Comparison of ENCODE assay signal across 9 cellular contexts in genomic region chr22:50260434-50260800, GRCh38. TPM values are rescaled to one million over a fixed set of nuclear protein-coding genes. Genes with fewer than 3 reads are reported as not detected.
DNase-seq lines count a peak whose midpoint lies in the region; ATAC-seq and TF ChIP-seq lines count a peak whose summit lies in the region.
"Had no signal": no experiment of that assay in that cellular context is flagged by ENCODE, and none has a peak within 500 bp of the region (broad histone marks: within the 10 kb centered on the region; RNA-seq: fewer than 3 reads in every experiment).

No MANE protein-coding gene starts in this region.

- no peaks in the 10 kb centered on the region for H3K9me3 Mint-ChIP-seq in activated naive CD4-positive, alpha-beta T cell treated with anti-CD3 and anti-CD28 coated beads for 36 hours
- H3K9me3 Mint-ChIP-seq in activated CD8-positive, alpha-beta T cell treated with anti-CD3 and anti-CD28 coated beads for 36 hours, result no peaks in the 10 kb centered on the region
- H3K9me3 Mint-ChIP-seq: dendritic cell treated with granulocyte-macrophage colony-stimulating factor and Interleukin-4, amounts not matched to agents 40 ng/mL and 50 ng/mL, for 4 days had no signal

- POLR2A ChIA-PET in activated CD8-positive, alpha-beta T cell treated with anti-CD3 and anti-CD28 coated beads for 36 hours (lab: Charles Lee), result interaction anchor here (0.6 kb wide), 1 partner anchor 8 kb away, joined by 3 read pairs; no protein-coding TSS in a partner anchor

- TF ChIP-seq EP300 in tibial nerve (IDR thresholded peaks at IDR 0.05), result no peak

- H3K4me1 ChIP-seq in tibial nerve, result peaks cover 0 to 28% (median 4%) of the 10 kb centered on the region in 4 donors

- no peak for TF ChIP-seq POLR2A in tibial nerve (IDR thresholded peaks at IDR 0.05)

- H3K4me1 Mint-ChIP-seq in activated naive CD4-positive, alpha-beta T cell treated with anti-CD3 and anti-CD28 coated beads for 36 hours (ENCODE audit: low read depth), result peaks cover 6% of the 10 kb centered on the region
- H3K4me1 Mint-ChIP-seq in activated CD8-positive, alpha-beta T cell treated with anti-CD3 and anti-CD28 coated beads for 36 hours (ENCODE audit: low read depth), result peaks cover 6% of the 10 kb centered on the region

- peak overlapping the region; percentile 55 for H3K4me3 ChIP-seq in iPS-18c (ENCODE audit: insufficient read depth, low read depth, low read length)
- peak overlapping the region in 3 of 4 donors; percentile 24 to 52 (median 39) for H3K4me3 ChIP-seq in tibial nerve

- CTCF ChIA-PET in activated naive CD4-positive, alpha-beta T cell treated with anti-CD3 and anti-CD28 coated beads for 36 hours (lab: Charles Lee), result interaction anchor here (1.1 to 1.9 kb wide), 2 partner anchors 8 to 9 kb away, joined by 4 to 9 read pairs; partner anchors contain the start of gene HDAC10
- CTCF ChIA-PET in activated CD8-positive, alpha-beta T cell treated with anti-CD3 and anti-CD28 coated beads for 36 hours (lab: Charles Lee), result interaction anchor here (1.1 to 1.5 kb wide), 3 partner anchors 9 to 238 kb away, joined by 4 to 7 read pairs (median 5); partner anchors contain the start of gene HDAC10

- intact Hi-C loops in activated naive CD4-positive, alpha-beta T cell treated with anti-CD3 and anti-CD28 coated beads for 36 hours (cut with micrococcal nuclease), result no loop called here
- intact Hi-C loops in activated CD8-positive, alpha-beta T cell treated with anti-CD3 and anti-CD28 coated beads for 36 hours (cut with micrococcal nuclease), result no loop called here

- H3K27ac ChIP-seq in tibial nerve, result no peak overlapping the region

- ATAC-seq in activated CD8-positive, alpha-beta T cell treated with anti-CD3 and anti-CD28 coated beads for 36 hours, result no peak
- no peak for ATAC-seq in HG03565 (IDR thresholded peaks at IDR 0.05; ENCODE audit: unreplicated experiment)

- DNase-seq in activated naive CD4-positive, alpha-beta T cell treated with anti-CD3 and anti-CD28 coated beads for 36 hours, result no peak
- no peak for DNase-seq in activated naive CD4-positive, alpha-beta T cell treated with Interleukin-2 at 50 U/mL for 16 hours
- DNase-seq in activated CD8-positive, alpha-beta T cell treated with anti-CD3 and anti-CD28 coated beads for 36 hours, result no peak
- DNase-seq in tibial nerve (ENCODE audit: low spot score in 2 of 2) (no peak), KG1 (lab: John Stamatoyannopoulos, UW) (no peak)
- no peak for DNase-seq in stimulated activated CD4-positive, alpha-beta T cell treated with anti-CD3 and anti-CD28 coated beads, Interleukin-2, amount 100 ng/mL, for 48 hours

- no peaks in the 10 kb centered on the region for H3K36me3 ChIP-seq in tibial nerve

- peaks cover 0 to 61% of the 10 kb centered on the region in 2 donors for H3K27me3 ChIP-seq in tibial nerve

- no peak overlapping the region for H3K27ac Mint-ChIP-seq in activated naive CD4-positive, alpha-beta T cell treated with anti-CD3 and anti-CD28 coated beads for 36 hours
- H3K27ac Mint-ChIP-seq in activated CD8-positive, alpha-beta T cell treated with anti-CD3 and anti-CD28 coated beads for 36 hours, result no peak overlapping the region
- H3K27ac Mint-ChIP-seq: dendritic cell treated with granulocyte-macrophage colony-stimulating factor and Interleukin-4, amounts not matched to agents 40 ng/mL and 50 ng/mL, for 4 days had no signal

- H3K9me3 ChIP-seq in iPS-18c (ENCODE audit: control insufficient read depth, insufficient read depth, low read length), result no peaks in the 10 kb centered on the region
- no peaks in the 10 kb centered on the region for H3K9me3 ChIP-seq in tibial nerve

- no peak for TF ChIP-seq CTCF in activated CD8-positive, alpha-beta T cell treated with anti-CD3 and anti-CD28 coated beads for 36 hours (IDR thresholded peaks at IDR 0.05)
- no peak for TF ChIP-seq CTCF in tibial nerve (IDR thresholded peaks at IDR 0.05)

- peak overlapping the region; percentile 50 for H3K4me3 Mint-ChIP-seq in activated naive CD4-positive, alpha-beta T cell treated with anti-CD3 and anti-CD28 coated beads for 36 hours
- peak overlapping the region; percentile 52 for H3K4me3 Mint-ChIP-seq in activated CD8-positive, alpha-beta T cell treated with anti-CD3 and anti-CD28 coated beads for 36 hours

- no peaks in the 10 kb centered on the region for H3K36me3 Mint-ChIP-seq in activated naive CD4-positive, alpha-beta T cell treated with anti-CD3 and anti-CD28 coated beads for 36 hours (ENCODE audit: low read depth)
- H3K36me3 Mint-ChIP-seq in activated CD8-positive, alpha-beta T cell treated with anti-CD3 and anti-CD28 coated beads for 36 hours (ENCODE audit: low read depth), result no peaks in the 10 kb centered on the region

- WGBS in tibial nerve, 2 donors, result 32% methylated on average over 5 to 11 of the region's 11 CpGs

- H3K27me3 Mint-ChIP-seq in activated naive CD4-positive, alpha-beta T cell treated with anti-CD3 and anti-CD28 coated beads for 36 hours (ENCODE audit: low read depth), result peaks cover 26% of the 10 kb centered on the region
- peaks cover 20% of the 10 kb centered on the region for H3K27me3 Mint-ChIP-seq in activated CD8-positive, alpha-beta T cell treated with anti-CD3 and anti-CD28 coated beads for 36 hours

RNA-seq across cellular contexts. Expression of gene MAPK12, which starts 1.1 kb away (rescaled TPM):
- 10 to 100 TPM; 12.3 to 12.4 TPM for total RNA-seq in activated naive CD4-positive, alpha-beta T cell treated with anti-CD3 and anti-CD28 coated beads for 36 hours
- total RNA-seq in activated CD8-positive, alpha-beta T cell treated with anti-CD3 and anti-CD28 coated beads for 36 hours, result 1 to 10 TPM; 7.9 to 9.2 TPM
- total RNA-seq in tibial nerve, result 10 to 100 TPM; 12.3 to 32.0 (median 24.1) TPM

RNA-seq across cellular contexts. Expression of gene HDAC10, which starts 9.4 kb away (rescaled TPM):
- 10 to 100 TPM; 35.4 to 38.0 TPM for total RNA-seq in activated naive CD4-positive, alpha-beta T cell treated with anti-CD3 and anti-CD28 coated beads for 36 hours
- 10 to 100 TPM; 43.0 to 44.3 TPM for total RNA-seq in activated CD8-positive, alpha-beta T cell treated with anti-CD3 and anti-CD28 coated beads for 36 hours
- 100 to 1,000 TPM in 1 of 4 donors, 10 to 100 TPM in 3; 41.2 to 105 (median 55.4) TPM for total RNA-seq in tibial nerve

RNA-seq across cellular contexts. Expression of gene MAPK11, which starts 9.8 kb away (rescaled TPM):
- total RNA-seq in activated naive CD4-positive, alpha-beta T cell treated with anti-CD3 and anti-CD28 coated beads for 36 hours, result 10 to 100 TPM; 17.5 to 17.9 TPM
- total RNA-seq in activated CD8-positive, alpha-beta T cell treated with anti-CD3 and anti-CD28 coated beads for 36 hours, result 1 to 10 TPM; 5.9 to 6.2 TPM
- 10 to 100 TPM in 3 of 4 donors, 1 to 10 TPM in 1; 8.7 to 33.3 (median 19.6) TPM for total RNA-seq in tibial nerve

RNA-seq across cellular contexts. Expression of gene TUBGCP6, which starts 15.6 kb away (rescaled TPM):
- total RNA-seq in activated naive CD4-positive, alpha-beta T cell treated with anti-CD3 and anti-CD28 coated beads for 36 hours, result 10 to 100 TPM; 44.5 to 47.8 TPM
- total RNA-seq in activated CD8-positive, alpha-beta T cell treated with anti-CD3 and anti-CD28 coated beads for 36 hours, result 10 to 100 TPM; 44.8 to 47.2 TPM
- total RNA-seq in tibial nerve, result 100 to 1,000 TPM in 1 of 4 donors, 10 to 100 TPM in 3; 72.2 to 127 (median 78.6) TPM

RNA-seq across cellular contexts. Expression of gene PLXNB2, which starts 47.0 kb away (rescaled TPM):
- 10 to 100 TPM in 1 of 2 experiments, 1 to 10 TPM in 1; 9.8 to 10.4 TPM for total RNA-seq in activated naive CD4-positive, alpha-beta T cell treated with anti-CD3 and anti-CD28 coated beads for 36 hours
- total RNA-seq in activated CD8-positive, alpha-beta T cell treated with anti-CD3 and anti-CD28 coated beads for 36 hours, result 10 to 100 TPM; 22.1 to 26.4 TPM
- total RNA-seq in tibial nerve, result 100 to 1,000 TPM; 135 to 193 (median 165) TPM
